ENCODE assay signal across 9 cellular contexts in the genomic region with DNA sequence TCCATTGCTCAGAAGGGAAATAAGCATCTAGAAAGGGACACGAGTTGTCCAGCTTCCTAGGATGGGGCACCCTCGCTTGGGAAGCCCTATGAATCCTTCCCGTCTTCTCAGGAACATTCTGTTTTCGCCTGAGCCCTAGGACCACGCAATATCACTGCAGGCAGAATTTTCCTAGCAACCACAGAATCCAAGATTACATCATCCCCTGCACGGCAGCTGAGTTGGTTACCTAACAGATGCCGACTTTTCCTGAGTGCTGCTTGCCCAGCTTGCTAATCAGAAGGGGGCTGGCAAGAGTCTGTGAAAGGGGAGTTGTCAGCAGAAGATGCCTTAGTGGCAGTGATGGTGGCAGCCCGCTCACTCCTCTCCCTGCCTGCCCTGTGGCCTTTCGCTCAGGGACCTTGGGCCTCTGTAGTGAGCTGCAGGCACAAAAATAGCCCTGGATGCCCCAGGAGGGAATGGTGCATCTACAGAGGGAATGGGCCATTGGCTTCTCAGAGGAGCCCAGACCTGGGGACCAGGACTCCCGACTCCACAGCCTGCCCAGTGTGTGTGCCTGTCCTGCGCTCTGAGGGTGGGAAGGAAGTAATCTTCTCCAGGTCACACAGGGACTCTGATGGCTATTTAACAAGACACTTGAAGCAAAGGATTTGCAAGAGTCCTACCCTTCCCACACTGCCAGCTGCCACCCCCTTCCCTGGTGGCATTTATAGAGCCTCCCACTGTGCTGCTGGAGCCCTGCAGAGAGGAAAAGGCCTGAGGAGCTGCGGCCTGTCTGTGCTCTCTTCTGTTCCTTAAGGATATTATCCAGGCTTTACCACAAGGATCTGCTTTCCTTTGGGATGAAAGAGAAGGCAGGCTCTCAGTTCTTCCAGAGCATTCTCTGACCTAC. TPM values are rescaled to one million over a fixed set of nuclear protein-coding genes. Genes with fewer than 3 reads are reported as not detected.
DNase-seq lines count a peak whose midpoint lies in the region; ATAC-seq and TF ChIP-seq lines count a peak whose summit lies in the region.
"Had no signal": no experiment of that assay in that cellular context is flagged by ENCODE, and none has a peak within 500 bp of the region (broad histone marks: within the 10 kb centered on the region; RNA-seq: fewer than 3 reads in every experiment).

No MANE protein-coding gene starts in this region.

- peaks cover 10% of the 10 kb centered on the region for H3K36me3 Mint-ChIP-seq in osteocyte (ENCODE audit: unreplicated experiment)

- TF ChIP-seq POLR2A in tibial nerve (IDR thresholded peaks at IDR 0.05) = no peak

- no peak for TF ChIP-seq EP300 in tibial nerve (IDR thresholded peaks at IDR 0.05)

- H3K9me3 Mint-ChIP-seq in osteocyte (ENCODE audit: unreplicated experiment) = no peaks in the 10 kb centered on the region

- H3K27me3 ChIP-seq in tibial nerve = no peaks in the 10 kb centered on the region
- H3K27me3 ChIP-seq: heart left ventricle had no signal

- H3K4me1 Mint-ChIP-seq in osteocyte (ENCODE audit: unreplicated experiment) = peaks cover 19% of the 10 kb centered on the region

- H3K4me3 ChIP-seq in epithelial cell of esophagus (ENCODE audit: low read length) = no peak overlapping the region
- H3K4me3 ChIP-seq in tibial nerve = no peak overlapping the region
- H3K4me3 ChIP-seq: heart left ventricle had no signal

- peaks cover 0 to 41% (median 0%) of the 10 kb centered on the region in 3 donors for H3K36me3 ChIP-seq in tibial nerve

- DNase-seq in GM03348 (ENCODE audit: low spot score) (peak; percentile 43), NCI-H82 (lab: John Stamatoyannopoulos, UW) (peak; percentile 87), epithelial cell of esophagus (ENCODE audit: low read depth) (peak; percentile 84), osteocyte (ENCODE audit: extremely low spot score, unreplicated experiment) (no peak), tibial nerve (ENCODE audit: low spot score in 2 of 2) (no peak)
- DNase-seq: heart left ventricle had no signal

- 74 to 82% methylated on average over 11 of the region's 12 CpGs for WGBS in tibial nerve, 2 donors

- TF ChIP-seq CTCF in epithelial cell of esophagus (IDR thresholded peaks at IDR 0.05; ENCODE audit: insufficient read depth, low read depth, low read length, missing control alignments) (no peak), osteocyte (IDR thresholded peaks at IDR 0.05) (no peak), tibial nerve (IDR thresholded peaks at IDR 0.05) (no peak)

- H3K9me3 ChIP-seq in tibial nerve = no peaks in the 10 kb centered on the region

- no peak for ATAC-seq in GM18907 (IDR thresholded peaks at IDR 0.05; ENCODE audit: unreplicated experiment)
- ATAC-seq in HG03442 (IDR thresholded peaks at IDR 0.05; ENCODE audit: unreplicated experiment) = no peak
- ATAC-seq in HG02938 (IDR thresholded peaks at IDR 0.05; ENCODE audit: unreplicated experiment) = no peak

- peak overlapping the region in 1 of 4 donors; percentile 28 for H3K27ac ChIP-seq in tibial nerve
- H3K27ac ChIP-seq: heart left ventricle had no signal

- no peaks in the 10 kb centered on the region for H3K27me3 Mint-ChIP-seq in osteocyte (ENCODE audit: unreplicated experiment)

- peak overlapping the region; percentile 77 for H3K27ac Mint-ChIP-seq in osteocyte (ENCODE audit: unreplicated experiment)

- peaks cover 0 to 6% (median 0%) of the 10 kb centered on the region in 4 donors for H3K4me1 ChIP-seq in tibial nerve

- no peak overlapping the region for H3K4me3 Mint-ChIP-seq in osteocyte (ENCODE audit: unreplicated experiment)

RNA-seq across cellular contexts. Expression of gene CLSTN1, which starts 28.9 kb away (rescaled TPM):
- total RNA-seq in osteocyte (179 and 187 TPM in 2 replicates), tibial nerve (10 to 100 TPM; 60.9 to 90.6 (median 72.5) TPM)

RNA-seq across cellular contexts. Expression of gene CTNNBIP1, which starts 57.4 kb away (rescaled TPM):
- total RNA-seq in osteocyte (27.6 and 30.4 TPM in 2 replicates), tibial nerve (10 to 100 TPM; 17.0 to 24.9 (median 20.3) TPM)

Comparison
In these comparisons a context has a peak if more than half of its experiments do, and no peak if none do; other contexts are left out.
1. DNase-seq: peak in GM03348 (single experiment), NCI-H82 (single experiment) and epithelial cell of esophagus (single experiment); none in osteocyte (single experiment) and tibial nerve (0 of 2).